Comparison of ENCODE assay signal across 8 cellular contexts in the genomic region with DNA sequence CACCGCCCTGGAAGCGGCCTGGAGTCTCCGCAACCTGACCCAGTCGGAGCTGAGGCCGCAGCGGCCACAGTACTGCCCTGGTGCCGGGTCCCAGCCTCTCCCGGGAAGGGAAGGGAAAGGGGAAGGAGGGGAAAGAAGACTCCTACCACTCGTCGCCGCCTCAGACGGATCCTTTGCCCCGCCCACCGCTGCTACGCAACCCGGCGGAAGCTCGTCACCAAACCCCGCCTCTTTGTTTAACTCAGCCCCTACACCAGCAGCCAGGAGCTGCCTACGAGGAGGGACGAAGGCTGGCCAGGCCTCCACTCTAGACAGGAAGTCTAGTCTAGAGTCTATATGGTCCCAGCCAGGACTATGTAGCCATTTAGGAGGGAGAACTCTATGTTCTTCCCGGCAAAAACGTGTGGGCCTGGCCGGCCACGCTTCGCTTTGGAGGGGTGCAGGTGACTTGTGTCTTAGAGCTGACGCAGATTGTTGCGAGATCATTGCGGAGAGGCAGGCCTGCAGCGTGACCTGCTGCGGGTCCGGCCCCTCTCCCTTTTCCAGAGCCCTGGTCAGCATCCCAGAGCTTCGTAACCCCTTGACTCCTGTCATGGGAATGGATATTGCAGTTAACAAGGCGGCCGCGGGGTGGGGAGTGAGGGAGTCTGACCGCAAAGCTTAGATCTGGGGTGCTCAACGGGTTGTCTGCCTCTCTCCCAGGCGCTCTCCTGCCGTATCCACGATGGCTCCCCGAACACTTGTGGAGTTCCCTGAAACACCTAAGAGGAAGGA. TPM values are rescaled to one million over a fixed set of nuclear protein-coding genes. Genes with fewer than 3 reads are reported as not detected.
A peak's percentile ranks its signal among the peaks of the same experiment; 100 is the strongest.
DNase-seq lines count a peak whose midpoint lies in the region; ATAC-seq, FAIRE-seq and TF ChIP-seq lines count a peak whose summit lies in the region.

A gene (minus strand): TSS at position 166 of the 774 bp plus-strand sequence. CDS start 7,875 bp downstream, outside the sequence.

- H3K27me3 ChIP-seq in bronchial epithelial cell (ENCODE audit: control insufficient read depth, insufficient read depth, low read length), result no peaks in the 10 kb centered on the region
- no peaks in the 10 kb centered on the region for H3K27me3 ChIP-seq in smooth muscle cell (ENCODE audit: low read depth)

- peaks cover 15% of the 10 kb centered on the region for H3F3A ChIP-seq in smooth muscle cell (ENCODE audit: low read depth)

- no peaks in the 10 kb centered on the region for H3K9me3 ChIP-seq in smooth muscle cell (replicated peaks; ENCODE audit: low read depth)

- peaks cover 11% of the 10 kb centered on the region for H4K20me1 ChIP-seq in smooth muscle cell (ENCODE audit: low read depth)

- peak; percentile 91 for DNase-seq in AG04449 (ENCODE audit: low read depth, low spot score)
- DNase-seq in NCI-H2227 treated with DMSO at 0.1 percent for 48 hours (lab: John Stamatoyannopoulos, UW), result peak; percentile 96
- peak; percentile 93 for DNase-seq in bronchial epithelial cell (ENCODE audit: low read depth)
- peak; percentile 96 for DNase-seq in iPS-NIHi11 (ENCODE audit: low spot score)
- peak; percentile 89 for DNase-seq in smooth muscle cell (lab: John Stamatoyannopoulos, UW; ENCODE audit: unreplicated experiment)

- peak within 1 kb of the TSS; percentile 88 for H3K9ac ChIP-seq in smooth muscle cell (ENCODE audit: low read depth)

- H3K79me2 ChIP-seq in smooth muscle cell (ENCODE audit: low read depth), result peaks cover 36% of the 10 kb centered on the region

- peaks cover 2% of the 10 kb centered on the region for H3K36me3 ChIP-seq in bronchial epithelial cell (ENCODE audit: control insufficient read depth, insufficient read depth, low read length)
- H3K36me3 ChIP-seq in smooth muscle cell (ENCODE audit: low read depth), result no peaks in the 10 kb centered on the region

- peak within 1 kb of the TSS; percentile 98 for H3K27ac ChIP-seq in smooth muscle cell (ENCODE audit: low read depth)

- ATAC-seq in GM18907 (IDR thresholded peaks at IDR 0.05; ENCODE audit: unreplicated experiment) (peak; percentile 85), HG03159 (IDR thresholded peaks at IDR 0.05; ENCODE audit: unreplicated experiment) (peak; percentile 75)

- H3K4me1 ChIP-seq in smooth muscle cell (ENCODE audit: low read depth), result peaks cover 18% of the 10 kb centered on the region

- WGBS in smooth muscle cell (ENCODE audit: low lambda C conversion rate), result 8% methylated on average over 38 of the region's 42 CpGs

- no peak for FAIRE-seq in bronchial epithelial cell (lab: Jason Lieb, UNC)

- no peak for TF ChIP-seq CTCF in AG04449 (IDR thresholded peaks at IDR 0.05; ENCODE audit: insufficient read depth, low read length, missing control alignments)
- TF ChIP-seq CTCF in WI38 (IDR thresholded peaks at IDR 0.05; ENCODE audit: low read depth, low read length), result no peak
- peak; percentile 8 for TF ChIP-seq CTCF in bronchial epithelial cell (IDR thresholded peaks at IDR 0.05; ENCODE audit: insufficient read depth, low read length, severe bottlenecking)
- no peak for TF ChIP-seq CTCF in smooth muscle cell (IDR thresholded peaks at IDR 0.05; ENCODE audit: borderline replicate concordance, insufficient read depth, poor library complexity, severe bottlenecking)

- H2AFZ ChIP-seq in smooth muscle cell (ENCODE audit: low read depth), result peak within 1 kb of the TSS; percentile 43

- CTCF ChIA-PET in AG04449 (lab: Yijun Ruan, JAX), result interaction anchor here (0.7 to 4.4 kb wide), 27 partner anchors 9 to 484 kb away, joined by 3 to 145 read pairs (median 10); a partner anchor contains a TSS

- peak within 1 kb of the TSS; percentile 87 for H3K4me2 ChIP-seq in smooth muscle cell

- POLR2A ChIA-PET in AG04449 (lab: Yijun Ruan, JAX), result interaction anchor here (0.6 to 3.2 kb wide), 24 partner anchors 9 to 177 kb away, joined by 3 to 49 read pairs (median 6); a partner anchor contains a TSS

- H3K4me3 ChIP-seq in AG04449 (ENCODE audit: low read depth, low read length) (peak within 1 kb of the TSS; percentile 85), WI38 (ENCODE audit: low read depth, low read length) (peak within 1 kb of the TSS; percentile 92), bronchial epithelial cell (ENCODE audit: low read depth, low read length) (peak within 1 kb of the TSS; percentile 92), smooth muscle cell (peak within 1 kb of the TSS; percentile 73)

RNA-seq across cellular contexts. Expression of the gene that starts here (rescaled TPM):
- total RNA-seq in bronchial epithelial cell, result 102 and 158 TPM in 2 replicates
- 46.1 and 65.2 TPM in 2 replicates for total RNA-seq in smooth muscle cell
- 19.4 and 22.2 TPM in 2 replicates for polyA plus RNA-seq in smooth muscle cell

Comparison
In these comparisons a context has a peak if more than half of its experiments do, and no peak if none do; other contexts are left out.
1. Peak in every context shown above with its lines: DNase-seq, ATAC-seq, H3K4me3 ChIP-seq and H3K27ac ChIP-seq.